ENCODE assay signal across 22 cellular contexts in the genomic region with DNA sequence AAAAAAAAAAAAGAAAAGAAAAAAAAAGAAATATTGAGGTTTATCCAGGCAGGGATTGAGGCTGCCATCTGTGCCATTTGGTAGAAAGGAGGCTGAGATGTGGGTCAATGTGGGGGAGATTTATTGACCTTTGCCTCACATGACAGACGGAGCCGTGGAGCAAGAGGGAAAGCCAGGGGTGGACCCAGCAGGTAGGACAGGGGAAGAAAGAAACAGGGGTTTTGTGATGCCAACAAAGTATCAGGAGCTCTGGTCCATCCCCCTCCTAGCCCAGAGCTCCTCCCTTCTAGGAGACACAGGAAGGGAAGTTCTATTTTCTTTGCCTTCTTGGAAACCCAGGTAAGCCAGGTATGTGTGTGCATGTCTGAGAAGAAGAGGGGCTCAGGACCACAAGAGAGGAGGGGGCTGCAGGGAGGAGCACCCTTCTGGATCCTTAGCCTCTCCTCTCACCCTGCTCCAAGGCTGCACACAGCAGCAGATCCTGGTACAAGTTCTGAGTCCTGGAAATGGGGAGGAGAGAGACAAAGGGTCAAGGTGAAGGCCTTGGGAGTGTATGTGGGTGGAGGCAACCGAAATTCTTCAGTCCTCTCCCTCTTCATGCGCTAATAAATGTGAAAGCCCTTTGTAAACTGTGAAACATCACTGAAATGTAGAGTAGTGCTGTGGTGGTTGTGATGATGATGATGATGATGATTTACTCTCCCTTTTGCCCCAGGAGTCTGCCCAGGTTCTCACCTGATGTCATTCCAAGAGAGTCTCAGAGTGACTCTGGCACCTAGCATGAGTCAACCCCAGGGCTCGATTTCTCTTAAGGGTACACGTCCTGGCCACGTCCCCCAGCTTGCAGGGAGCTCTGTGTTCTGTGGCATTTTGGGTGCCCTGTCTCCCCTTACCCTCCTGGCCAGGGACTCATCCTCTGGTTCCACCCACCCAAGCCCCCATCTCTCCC. TPM values are rescaled to one million over a fixed set of nuclear protein-coding genes. Genes with fewer than 3 reads are reported as not detected.
A peak's percentile ranks its signal among the peaks of the same experiment; 100 is the strongest.
DNase-seq lines count a peak whose midpoint lies in the region; ATAC-seq and TF ChIP-seq lines count a peak whose summit lies in the region.
"Had no signal": no experiment of that assay in that cellular context is flagged by ENCODE, and none has a peak within 500 bp of the region (broad histone marks: within the 10 kb centered on the region; RNA-seq: fewer than 3 reads in every experiment).

No MANE protein-coding gene starts in this region.

- no peaks in the 10 kb centered on the region for H3F3A ChIP-seq in neural progenitor cell (ENCODE audit: low read depth)

- no peaks in the 10 kb centered on the region for H3K36me3 Mint-ChIP-seq in activated naive CD8-positive, alpha-beta T cell treated with anti-CD3 and anti-CD28 coated beads, Interleukin-2, amount 50 U/mL, for 24 hours (ENCODE audit: low read depth)
- peaks cover 4% of the 10 kb centered on the region for H3K36me3 Mint-ChIP-seq in activated naive CD8-positive, alpha-beta T cell treated with anti-CD3 and anti-CD28 coated beads for 36 hours
- H3K36me3 Mint-ChIP-seq in activated CD8-positive, alpha-beta T cell treated with anti-CD3 and anti-CD28 coated beads, Interleukin-2, amount 10 ng/mL, durations not matched to agents 7 days and 5 days (ENCODE audit: low read depth), result no peaks in the 10 kb centered on the region
- peaks cover 3% of the 10 kb centered on the region for H3K36me3 Mint-ChIP-seq in neural progenitor cell
- H3K36me3 Mint-ChIP-seq: activated CD8-positive, alpha-beta memory T cell treated with anti-CD3 and anti-CD28 coated beads, Interleukin-2, amount 10 ng/mL, durations not matched to agents 7 days and 5 days had no signal

- DNase-seq in activated naive CD8-positive, alpha-beta T cell treated with anti-CD3 and anti-CD28 coated beads, Interleukin-2, amount 50 U/mL, for 24 hours, result no peak
- no peak for DNase-seq in activated naive CD8-positive, alpha-beta T cell treated with anti-CD3 and anti-CD28 coated beads for 36 hours
- DNase-seq in activated CD8-positive, alpha-beta T cell treated with anti-CD3 and anti-CD28 coated beads, Interleukin-2, amount 10 ng/mL, durations not matched to agents 7 days and 5 days, result no peak
- no peak for DNase-seq in neural progenitor cell (ENCODE audit: low spot score)
- DNase-seq in NCI-H774 (lab: John Stamatoyannopoulos, UW), result no peak
- DNase-seq: activated CD8-positive, alpha-beta memory T cell treated with anti-CD3 and anti-CD28 coated beads, Interleukin-2, amount 10 ng/mL, durations not matched to agents 7 days and 5 days; brain microvascular endothelial cell; EL; kidney glomerular epithelial cell; NCI-H2029 treated with DMSO at 0.1 percent for 48 hours; NCI-H345; NCI-H748 treated with DMSO at 0.1 percent for 48 hours; SK-N-SH; small intestine; stimulated activated CD4-positive, alpha-beta T cell treated with anti-CD3 and anti-CD28 coated beads, Interleukin-2, amount 100 ng/mL, for 48 hours; stimulated activated naive CD4-positive, alpha-beta T cell had no signal

- H3K79me2 ChIP-seq in neural progenitor cell (ENCODE audit: low read depth), result no peaks in the 10 kb centered on the region

- TF ChIP-seq CTCF in neural progenitor cell (IDR thresholded peaks at IDR 0.05), result no peak

- H3K4me3 ChIP-seq in neural progenitor cell, result no peak overlapping the region
- H3K4me3 ChIP-seq: lung, thoracic aorta had no signal

- no peaks in the 10 kb centered on the region for H3K9me3 ChIP-seq in neural progenitor cell (ENCODE audit: low read depth)
- H3K9me3 ChIP-seq: SK-N-SH, thoracic aorta had no signal

- peak; percentile 64 for ATAC-seq in activated naive CD8-positive, alpha-beta T cell treated with anti-CD3 and anti-CD28 coated beads, Interleukin-2, amount 50 U/mL, for 24 hours
- ATAC-seq in activated CD8-positive, alpha-beta T cell treated with anti-CD3 and anti-CD28 coated beads, Interleukin-2, amount 10 ng/mL, durations not matched to agents 7 days and 5 days, result no peak
- ATAC-seq in HG03432 (IDR thresholded peaks at IDR 0.05; ENCODE audit: unreplicated experiment) (no peak), GM19351 (IDR thresholded peaks at IDR 0.05; ENCODE audit: unreplicated experiment) (no peak)
- ATAC-seq: activated CD8-positive, alpha-beta memory T cell treated with anti-CD3 and anti-CD28 coated beads, Interleukin-2, amount 10 ng/mL, durations not matched to agents 7 days and 5 days had no signal

- no peak overlapping the region for H3K4me2 ChIP-seq in neural progenitor cell
- H3K4me2 ChIP-seq: SK-N-SH had no signal

- H4K20me1 ChIP-seq in neural progenitor cell (ENCODE audit: low read depth), result no peaks in the 10 kb centered on the region

- H3K4me1 Mint-ChIP-seq in activated naive CD8-positive, alpha-beta T cell treated with anti-CD3 and anti-CD28 coated beads, Interleukin-2, amount 50 U/mL, for 24 hours, result peaks cover 18% of the 10 kb centered on the region
- peaks cover 21% of the 10 kb centered on the region for H3K4me1 Mint-ChIP-seq in activated naive CD8-positive, alpha-beta T cell treated with anti-CD3 and anti-CD28 coated beads for 36 hours
- peaks cover 41% of the 10 kb centered on the region for H3K4me1 Mint-ChIP-seq in activated CD8-positive, alpha-beta T cell treated with anti-CD3 and anti-CD28 coated beads, Interleukin-2, amount 10 ng/mL, durations not matched to agents 7 days and 5 days (ENCODE audit: low read depth)
- H3K4me1 Mint-ChIP-seq in neural progenitor cell, result peaks cover 35% of the 10 kb centered on the region

- H3K9ac ChIP-seq in neural progenitor cell, result no peak overlapping the region
- H3K9ac ChIP-seq: SK-N-SH had no signal

- no peak overlapping the region for H3K27ac Mint-ChIP-seq in activated naive CD8-positive, alpha-beta T cell treated with anti-CD3 and anti-CD28 coated beads, Interleukin-2, amount 50 U/mL, for 24 hours
- no peak overlapping the region for H3K27ac Mint-ChIP-seq in activated naive CD8-positive, alpha-beta T cell treated with anti-CD3 and anti-CD28 coated beads for 36 hours
- peak overlapping the region; percentile 50 for H3K27ac Mint-ChIP-seq in activated CD8-positive, alpha-beta T cell treated with anti-CD3 and anti-CD28 coated beads, Interleukin-2, amount 10 ng/mL, durations not matched to agents 7 days and 5 days
- H3K27ac Mint-ChIP-seq in neural progenitor cell, result peak overlapping the region; percentile 88
- H3K27ac Mint-ChIP-seq: activated CD8-positive, alpha-beta memory T cell treated with anti-CD3 and anti-CD28 coated beads, Interleukin-2, amount 10 ng/mL, durations not matched to agents 7 days and 5 days had no signal

- H3K36me3 ChIP-seq in neural progenitor cell, result no peaks in the 10 kb centered on the region
- H3K36me3 ChIP-seq: brain microvascular endothelial cell, thoracic aorta had no signal

- no peaks in the 10 kb centered on the region for H3K27me3 ChIP-seq in neural progenitor cell
- H3K27me3 ChIP-seq: brain microvascular endothelial cell had no signal

- H3K27me3 Mint-ChIP-seq in activated naive CD8-positive, alpha-beta T cell treated with anti-CD3 and anti-CD28 coated beads, Interleukin-2, amount 50 U/mL, for 24 hours, result no peaks in the 10 kb centered on the region
- no peaks in the 10 kb centered on the region for H3K27me3 Mint-ChIP-seq in activated naive CD8-positive, alpha-beta T cell treated with anti-CD3 and anti-CD28 coated beads for 36 hours
- H3K27me3 Mint-ChIP-seq in activated CD8-positive, alpha-beta T cell treated with anti-CD3 and anti-CD28 coated beads, Interleukin-2, amount 10 ng/mL, durations not matched to agents 7 days and 5 days (ENCODE audit: low read depth), result peaks cover 1% of the 10 kb centered on the region
- peaks cover 9% of the 10 kb centered on the region for H3K27me3 Mint-ChIP-seq in neural progenitor cell (ENCODE audit: insufficient read depth, low read depth)
- H3K27me3 Mint-ChIP-seq: activated CD8-positive, alpha-beta memory T cell treated with anti-CD3 and anti-CD28 coated beads, Interleukin-2, amount 10 ng/mL, durations not matched to agents 7 days and 5 days had no signal

- peaks cover 9% of the 10 kb centered on the region for H3K4me1 ChIP-seq in neural progenitor cell

- H2AFZ ChIP-seq in neural progenitor cell (replicated peaks), result no peak overlapping the region

- no peak overlapping the region for H3K27ac ChIP-seq in neural progenitor cell
- H3K27ac ChIP-seq: brain microvascular endothelial cell, epithelial cell of prostate, thoracic aorta had no signal

- CTCF ChIA-PET in activated CD8-positive, alpha-beta T cell treated with anti-CD3 and anti-CD28 coated beads, Interleukin-2, amount 10 ng/mL, durations not matched to agents 7 days and 5 days (lab: Charles Lee), result interaction anchor here (2.2 kb wide), 1 partner anchor 12 kb away, joined by 5 read pairs; no protein-coding TSS in a partner anchor

- POLR2A ChIA-PET in activated CD8-positive, alpha-beta T cell treated with anti-CD3 and anti-CD28 coated beads, Interleukin-2, amount 10 ng/mL, durations not matched to agents 7 days and 5 days (lab: Charles Lee), result interaction anchor here (1.3 kb wide), 1 partner anchor 19 kb away, joined by 3 read pairs; no protein-coding TSS in a partner anchor

- no peak overlapping the region for H3K4me3 Mint-ChIP-seq in activated naive CD8-positive, alpha-beta T cell treated with anti-CD3 and anti-CD28 coated beads, Interleukin-2, amount 50 U/mL, for 24 hours
- H3K4me3 Mint-ChIP-seq in activated naive CD8-positive, alpha-beta T cell treated with anti-CD3 and anti-CD28 coated beads for 36 hours, result no peak overlapping the region
- H3K4me3 Mint-ChIP-seq in activated CD8-positive, alpha-beta T cell treated with anti-CD3 and anti-CD28 coated beads, Interleukin-2, amount 10 ng/mL, durations not matched to agents 7 days and 5 days, result no peak overlapping the region
- H3K4me3 Mint-ChIP-seq in neural progenitor cell, result peak overlapping the region; percentile 52
- H3K4me3 Mint-ChIP-seq: activated CD8-positive, alpha-beta memory T cell treated with anti-CD3 and anti-CD28 coated beads, Interleukin-2, amount 10 ng/mL, durations not matched to agents 7 days and 5 days; neural crest cell had no signal

- H3K9me3 Mint-ChIP-seq in activated naive CD8-positive, alpha-beta T cell treated with anti-CD3 and anti-CD28 coated beads, Interleukin-2, amount 50 U/mL, for 24 hours, result no peaks in the 10 kb centered on the region
- H3K9me3 Mint-ChIP-seq in activated naive CD8-positive, alpha-beta T cell treated with anti-CD3 and anti-CD28 coated beads for 36 hours, result no peaks in the 10 kb centered on the region
- H3K9me3 Mint-ChIP-seq in activated CD8-positive, alpha-beta T cell treated with anti-CD3 and anti-CD28 coated beads, Interleukin-2, amount 10 ng/mL, durations not matched to agents 7 days and 5 days (ENCODE audit: insufficient read depth), result no peaks in the 10 kb centered on the region
- H3K9me3 Mint-ChIP-seq in neural progenitor cell, result peaks cover 5% of the 10 kb centered on the region
- H3K9me3 Mint-ChIP-seq: neural crest cell had no signal

RNA-seq across cellular contexts. Expression of gene ZFP36L1, which starts 26.3 kb away (rescaled TPM):
- total RNA-seq in activated naive CD8-positive, alpha-beta T cell treated with anti-CD3 and anti-CD28 coated beads for 36 hours, result 10 to 100 TPM; 84.4 to 86.2 TPM
- total RNA-seq in activated CD8-positive, alpha-beta T cell treated with anti-CD3 and anti-CD28 coated beads, Interleukin-2, amount 10 ng/mL, durations not matched to agents 7 days and 5 days, result 10 to 100 TPM; 63.3 to 73.2 TPM
- 42.9 and 95.5 TPM in 2 replicates for total RNA-seq in neural progenitor cell (ENCODE audit: low replicate concordance)

Comparison
In these comparisons a context has a peak if more than half of its experiments do, and no peak if none do; other contexts are left out.
1. H3K27ac Mint-ChIP-seq: peak in activated CD8-positive, alpha-beta T cell treated with anti-CD3 and anti-CD28 coated beads, Interleukin-2, amount 10 ng/mL, durations not matched to agents 7 days and 5 days (single experiment) and neural progenitor cell (single experiment); none in activated naive CD8-positive, alpha-beta T cell treated with anti-CD3 and anti-CD28 coated beads, Interleukin-2, amount 50 U/mL, for 24 hours (single experiment) and activated naive CD8-positive, alpha-beta T cell treated with anti-CD3 and anti-CD28 coated beads for 36 hours (single experiment).